In genomic region chr11:63896071-63896470, GRCh38 we compare ENCODE assay signal across 21 cellular contexts. TPM values are rescaled to one million over a fixed set of nuclear protein-coding genes. Genes with fewer than 3 reads are reported as not detected.
A peak's percentile ranks its signal among the peaks of the same experiment; 100 is the strongest.
DNase-seq lines count a peak whose midpoint lies in the region; ATAC-seq, FAIRE-seq and TF ChIP-seq lines count a peak whose summit lies in the region.
"Had no signal": no experiment of that assay in that cellular context is flagged by ENCODE, and none has a peak within 500 bp of the region (broad histone marks: within the 10 kb centered on the region; RNA-seq: fewer than 3 reads in every experiment).

No MANE protein-coding gene starts in this region.

- TF ChIP-seq POLR2A in K562 (conservative IDR thresholded peaks at IDR 0.05): no peak

- H3K4me2 ChIP-seq in K562 (ENCODE audit: insufficient read depth, low read length): no peak overlapping the region
- H3K4me2 ChIP-seq: KMS-11 had no signal

- in situ Hi-C loops in K562 (cut with MboI): no loop called here

- 54% methylated on average over 4 of the region's 4 CpGs for WGBS in K562 (ENCODE audit: insufficient coverage, low coverage, missing lambda C conversion rate)

- H3K36me3 Mint-ChIP-seq in CD4-positive, alpha-beta T cell (ENCODE audit: low read depth): peaks cover 89% of the 10 kb centered on the region
- H3K36me3 Mint-ChIP-seq in naive thymus-derived CD4-positive, alpha-beta T cell: peaks cover 18 to 52% (median 25%) of the 10 kb centered on the region in 5 donors
- H3K36me3 Mint-ChIP-seq in HFFc6 (ENCODE audit: low read depth): peaks cover 31% of the 10 kb centered on the region

- H3K27ac ChIP-seq in CD4-positive, alpha-beta T cell (ENCODE audit: low read depth, low read length): no peak overlapping the region
- H3K27ac ChIP-seq in K562 (ENCODE audit: extremely low read depth, low read depth, low read length): no peak overlapping the region
- no peak overlapping the region for H3K27ac ChIP-seq in naive thymus-derived CD4-positive, alpha-beta T cell (ENCODE audit: low read depth, low read length)
- H3K27ac ChIP-seq: esophagus squamous epithelium, KMS-11, right lobe of liver, uterus had no signal

- peak overlapping the region; percentile 11 for H3K4me3 Mint-ChIP-seq in CD4-positive, alpha-beta T cell
- peak overlapping the region in 1 of 10 donors; percentile 16 for H3K4me3 Mint-ChIP-seq in naive thymus-derived CD4-positive, alpha-beta T cell
- no peak overlapping the region for H3K4me3 Mint-ChIP-seq in HFFc6
- H3K4me3 Mint-ChIP-seq: activated CD4-positive, alpha-beta memory T cell treated with anti-CD3 and anti-CD28 coated beads, Interleukin-2, amount 10 ng/mL, durations not matched to agents 7 days and 5 days; activated naive CD8-positive, alpha-beta T cell treated with anti-CD3 and anti-CD28 coated beads, Interleukin-2, amount 10 ng/mL, durations not matched to agents 7 days and 5 days; activated T-cell treated with anti-CD3 and anti-CD28 coated beads, Interleukin-2, amount 50 U/mL, for 24 hours had no signal

- H4K20me1 ChIP-seq in K562 (replicated peaks; ENCODE audit: control insufficient read depth, insufficient read depth, low read length): peaks cover 12% of the 10 kb centered on the region

- H2AFZ ChIP-seq in K562 (ENCODE audit: low read depth, low read length): no peak overlapping the region

- no peak for FAIRE-seq in K562 (lab: Jason Lieb, UNC)

- no TSS peak for BruUV-seq in K562 (replicated peaks; lab: Mats Ljungman, UMichigan)

- CTCF ChIA-PET in CD4-positive, alpha-beta T cell (lab: Charles Lee): no interaction called here
- CTCF ChIA-PET in K562 (lab: Yijun Ruan, JAX; ENCODE audit: low intra/inter-chr PET ratio): no interaction called here
- CTCF ChIA-PET in naive thymus-derived CD4-positive, alpha-beta T cell (lab: Charles Lee): interaction anchor here (0.6 to 0.7 kb wide), 2 partner anchors 11 to 19 kb away, joined by 3 to 5 read pairs; no protein-coding TSS in a partner anchor

- H3K27me3 ChIP-seq in CD4-positive, alpha-beta T cell (ENCODE audit: control insufficient read depth, insufficient read depth, low read length): no peaks in the 10 kb centered on the region
- H3K27me3 ChIP-seq in K562 (ENCODE audit: control insufficient read depth in 2 of 2, insufficient read depth in 2 of 2, low read length in 2 of 2): no peaks in the 10 kb centered on the region
- no peaks in the 10 kb centered on the region for H3K27me3 ChIP-seq in naive thymus-derived CD4-positive, alpha-beta T cell (ENCODE audit: control insufficient read depth in 2 of 2, insufficient read depth in 2 of 2, low read length in 2 of 2)
- H3K27me3 ChIP-seq: esophagus squamous epithelium, right lobe of liver, uterus had no signal

- peak overlapping the region; percentile 72 for H3K27ac Mint-ChIP-seq in CD4-positive, alpha-beta T cell
- peak overlapping the region in 7 of 9 donors; percentile 19 to 87 (median 69) for H3K27ac Mint-ChIP-seq in naive thymus-derived CD4-positive, alpha-beta T cell
- H3K27ac Mint-ChIP-seq in HFFc6: no peak overlapping the region
- H3K27ac Mint-ChIP-seq: activated CD4-positive, alpha-beta memory T cell treated with anti-CD3 and anti-CD28 coated beads, Interleukin-2, amount 10 ng/mL, durations not matched to agents 7 days and 5 days; activated naive CD8-positive, alpha-beta T cell treated with anti-CD3 and anti-CD28 coated beads, Interleukin-2, amount 10 ng/mL, durations not matched to agents 7 days and 5 days; activated T-cell treated with anti-CD3 and anti-CD28 coated beads, Interleukin-2, amount 50 U/mL, for 24 hours had no signal

- no peaks in the 10 kb centered on the region for H3K9me3 Mint-ChIP-seq in CD4-positive, alpha-beta T cell
- no peaks in the 10 kb centered on the region for H3K9me3 Mint-ChIP-seq in naive thymus-derived CD4-positive, alpha-beta T cell
- H3K9me3 Mint-ChIP-seq in HFFc6: no peaks in the 10 kb centered on the region
- H3K9me3 Mint-ChIP-seq: activated CD4-positive, alpha-beta memory T cell treated with anti-CD3 and anti-CD28 coated beads, Interleukin-2, amount 10 ng/mL, durations not matched to agents 7 days and 5 days; activated naive CD8-positive, alpha-beta T cell treated with anti-CD3 and anti-CD28 coated beads, Interleukin-2, amount 10 ng/mL, durations not matched to agents 7 days and 5 days; activated T-cell treated with anti-CD3 and anti-CD28 coated beads, Interleukin-2, amount 50 U/mL, for 24 hours had no signal

- POLR2A ChIA-PET in CD4-positive, alpha-beta T cell (lab: Charles Lee): interaction anchor here (0.7 to 2.1 kb wide), 2 partner anchors 13 to 57 kb away, joined by 4 to 6 read pairs; partner anchors contain the start of gene MARK2
- POLR2A ChIA-PET in K562 (lab: Yijun Ruan, JAX): no interaction called here
- POLR2A ChIA-PET in naive thymus-derived CD4-positive, alpha-beta T cell (lab: Charles Lee): interaction anchor here (0.7 kb wide), 1 partner anchor 48 kb away, joined by 3 read pairs; no protein-coding TSS in a partner anchor

- H3K36me3 ChIP-seq in K562 (ENCODE audit: control insufficient read depth, insufficient read depth, low read length): peaks cover 80% of the 10 kb centered on the region
- H3K36me3 ChIP-seq in naive thymus-derived CD4-positive, alpha-beta T cell (ENCODE audit: control insufficient read depth in 2 of 3, insufficient read depth in 3 of 3, low read length in 3 of 3): peaks cover 37 to 64% (median 49%) of the 10 kb centered on the region in 3 experiments
- H3K36me3 ChIP-seq: uterus had no signal

- no peak for TF ChIP-seq RAD21 in K562 (CRISPR knock-in tag; conservative IDR thresholded peaks at IDR 0.05 in 1 of 2, IDR thresholded peaks at IDR 0.05 in 1 of 2)

- H3K27me3 Mint-ChIP-seq in CD4-positive, alpha-beta T cell: no peaks in the 10 kb centered on the region
- H3K27me3 Mint-ChIP-seq in naive thymus-derived CD4-positive, alpha-beta T cell: no peaks in the 10 kb centered on the region
- H3K27me3 Mint-ChIP-seq in HFFc6 (ENCODE audit: insufficient read depth): peaks cover 5% of the 10 kb centered on the region
- H3K27me3 Mint-ChIP-seq: activated CD4-positive, alpha-beta memory T cell treated with anti-CD3 and anti-CD28 coated beads, Interleukin-2, amount 10 ng/mL, durations not matched to agents 7 days and 5 days; activated naive CD8-positive, alpha-beta T cell treated with anti-CD3 and anti-CD28 coated beads, Interleukin-2, amount 10 ng/mL, durations not matched to agents 7 days and 5 days; activated T-cell treated with anti-CD3 and anti-CD28 coated beads, Interleukin-2, amount 50 U/mL, for 24 hours had no signal

- no peak for ATAC-seq in CD4-positive, alpha-beta T cell (ENCODE audit: poor library complexity)
- ATAC-seq in K562: no peak
- no peak for ATAC-seq in naive thymus-derived CD4-positive, alpha-beta T cell
- ATAC-seq in SK-N-SH treated with all-trans-retinoic acid at 6 μM for 48 hours: no peak
- ATAC-seq: left cardiac atrium, right lobe of liver had no signal

- no peak for TF ChIP-seq CTCF in CD4-positive, alpha-beta T cell (IDR thresholded peaks at IDR 0.05)
- TF ChIP-seq CTCF in K562 (IDR thresholded peaks at IDR 0.05 in 2 of 3, conservative IDR thresholded peaks at IDR 0.05 in 1 of 3; ENCODE audit: insufficient read depth in 2 of 3, low read depth in 1 of 3, low read length in 3 of 3) (no peak), HFFc6 (IDR thresholded peaks at IDR 0.05) (no peak)

- TF ChIP-seq EP300 in K562 (IDR thresholded peaks at IDR 0.05; ENCODE audit: low read length): no peak

- DNase-seq in CD4-positive, alpha-beta T cell: no peak
- DNase-seq in DMS79 treated with DMSO at 0.1 percent for 48 hours (lab: John Stamatoyannopoulos, UW) (peak; percentile 90), K562 (ENCODE audit: extremely low read depth in 1 of 4, low spot score in 3 of 4) (peak in 1 of 4 experiments; percentile 40), cardiac septum (ENCODE audit: low spot score) (no peak), HFFc6 (no peak), HCEC 1CT (no peak)
- no peak for DNase-seq in naive thymus-derived CD4-positive, alpha-beta T cell
- DNase-seq: activated CD4-positive, alpha-beta memory T cell treated with anti-CD3 and anti-CD28 coated beads, Interleukin-2, amount 10 ng/mL, durations not matched to agents 7 days and 5 days; activated naive CD8-positive, alpha-beta T cell treated with anti-CD3 and anti-CD28 coated beads, Interleukin-2, amount 10 ng/mL, durations not matched to agents 7 days and 5 days; activated T-cell treated with anti-CD3 and anti-CD28 coated beads, Interleukin-2, amount 50 U/mL, for 24 hours; effector CD4-positive, alpha-beta T cell; esophagus squamous epithelium; left cardiac atrium; NCI-H1092 treated with DMSO at 0.1 percent for 48 hours; NCI-H446; occipital lobe; right lobe of liver; uterus had no signal

- H3K4me1 Mint-ChIP-seq in CD4-positive, alpha-beta T cell (ENCODE audit: low read depth): peaks cover 50% of the 10 kb centered on the region
- H3K4me1 Mint-ChIP-seq in naive thymus-derived CD4-positive, alpha-beta T cell: peaks cover 23 to 52% (median 44%) of the 10 kb centered on the region in 7 donors
- no peaks in the 10 kb centered on the region for H3K4me1 Mint-ChIP-seq in HFFc6 (ENCODE audit: low read depth)

- H3K9me1 ChIP-seq in K562 (ENCODE audit: control insufficient read depth, insufficient read depth, low read length): peaks cover 9% of the 10 kb centered on the region

- peaks cover 3% of the 10 kb centered on the region in 2 experiments; a peak in 2 of 5 replicates for H3K4me1 ChIP-seq in K562 (replicated peaks in 1 of 2; ENCODE audit: control insufficient read depth in 2 of 2, insufficient read depth in 2 of 2, low read length in 2 of 2)
- peaks cover 20% of the 10 kb centered on the region in 2 donors for H3K4me1 ChIP-seq in naive thymus-derived CD4-positive, alpha-beta T cell (ENCODE audit: control insufficient read depth in 2 of 2, insufficient read depth in 2 of 2, low read length in 2 of 2)
- H3K4me1 ChIP-seq: right lobe of liver, uterus had no signal

- peaks cover 32% of the 10 kb centered on the region for H3K79me2 ChIP-seq in K562 (ENCODE audit: control insufficient read depth, insufficient read depth, low read length)

- intact Hi-C loops in CD4-positive, alpha-beta T cell (cut with DNase I, micrococcal nuclease): no loop called here
- intact Hi-C loops in K562 (cut with micrococcal nuclease): no loop called here
- intact Hi-C loops in naive thymus-derived CD4-positive, alpha-beta T cell (cut with micrococcal nuclease): no loop called here
- intact Hi-C loops in cardiac septum (cut with DNase I): no loop called here

- H3K9ac ChIP-seq in K562 (ENCODE audit: insufficient read depth in 1 of 2, low read depth in 2 of 2, low read length in 2 of 2): no peak overlapping the region
- H3K9ac ChIP-seq: KMS-11 had no signal

- H3K4me3 ChIP-seq in K562: no peak overlapping the region
- H3K4me3 ChIP-seq in naive thymus-derived CD4-positive, alpha-beta T cell (ENCODE audit: low read length): no peak overlapping the region
- H3K4me3 ChIP-seq: esophagus squamous epithelium, right lobe of liver, uterus had no signal

- H3K9me3 ChIP-seq in CD4-positive, alpha-beta T cell (ENCODE audit: control insufficient read depth, low read length): no peaks in the 10 kb centered on the region
- H3K9me3 ChIP-seq in K562 (replicated peaks; ENCODE audit: control insufficient read depth, insufficient read depth, low read depth, low read length): no peaks in the 10 kb centered on the region
- no peaks in the 10 kb centered on the region for H3K9me3 ChIP-seq in naive thymus-derived CD4-positive, alpha-beta T cell (ENCODE audit: control insufficient read depth in 2 of 3, low read length in 3 of 3)
- H3K9me3 ChIP-seq: esophagus squamous epithelium, right lobe of liver, uterus had no signal

RNA-seq across cellular contexts. Expression of gene RCOR2, which starts 20.9 kb away (rescaled TPM):
- not detected for total RNA-seq in CD4-positive, alpha-beta T cell
- total RNA-seq in K562 (2011; cell fraction: chromatin; rRNA removed; ENCODE audit: low replicate concordance): 3.6 and 8.3 TPM in 2 replicates
- 7.8 and 8.3 TPM in 2 replicates for total RNA-seq in K562 (2011; cell fraction: nucleolus; rRNA removed)
- total RNA-seq in K562 (2011; cell fraction: nucleoplasm; rRNA removed): 2.8 and 3.3 TPM in 2 replicates
- total RNA-seq in K562 (2014; rRNA removed) (3.6 and 3.7 TPM in 2 replicates), K562 (2014; rRNA removed; fragmentation: Illumina TruSeq; extraction: Trizol) (0.83 and 1.4 TPM in 2 replicates), K562 (2015; rRNA removed; fragmentation: Illumina TruSeq; extraction: Trizol) (2.2 and 2.4 TPM in 2 replicates), K562 (2021) (5.3 and 6.5 TPM in 2 replicates), cardiac septum (4.8 TPM)
- polyA plus RNA-seq in K562 (2011; rRNA removed) (2.0 and 4.0 TPM in 2 replicates), K562 (2014; fragmentation: Illumina TruSeq; extraction: Trizol) (2.6 and 3.4 TPM in 2 replicates), K562 (2014; fragmentation: Nextera tagmentation; extraction: Ambion mirVana) (under 1 TPM in 1 of 2 experiments, not detected in 1; 0.04 TPM), K562 (2014; rRNA removed) (2.8 and 4.2 TPM in 2 replicates)
- polyA plus RNA-seq in K562 (2011; cell fraction: cytosol; rRNA removed): 1.9 and 2.8 TPM in 2 replicates
- 8.3 and 8.7 TPM in 2 replicates for polyA plus RNA-seq in K562 (2011; cell fraction: nucleus; rRNA removed)
- polyA plus RNA-seq in K562 (2012): 2.8 and 3.3 TPM in 2 replicates
- 1.6 and 2.9 TPM in 2 replicates for polyA minus RNA-seq in K562 (2011; rRNA and poly(A)+ RNA removed)
- polyA minus RNA-seq in K562 (2011; cell fraction: cytosol; rRNA and poly(A)+ RNA removed): 2.0 and 4.6 TPM in 2 replicates
- 1.9 and 2.6 TPM in 2 replicates for polyA minus RNA-seq in K562 (2011; cell fraction: nucleus; rRNA and poly(A)+ RNA removed)
- under 1 TPM in 1 of 5 experiments, not detected in 4; 0.07 TPM for total RNA-seq in naive thymus-derived CD4-positive, alpha-beta T cell
- not detected for polyA plus RNA-seq in naive thymus-derived CD4-positive, alpha-beta T cell
- total RNA-seq in HFFc6 (2021; fragmentation: NEBNext Ultra II Directional; extraction: Animal tissue kit (Norgen Biotek cat#: 25700)): under 1 TPM; 0.34 to 0.72 (median 0.41) TPM
- total RNA-seq: activated CD4-positive, alpha-beta memory T cell treated with anti-CD3 and anti-CD28 coated beads, Interleukin-2, amount 10 ng/mL, durations not matched to agents 7 days and 5 days; mononuclear cell had no signal

RNA-seq across cellular contexts. Expression of gene NAA40, which starts 42.7 kb away (rescaled TPM):
- 10 to 100 TPM; 11.8 to 14.0 TPM for total RNA-seq in CD4-positive, alpha-beta T cell
- 108 and 212 TPM in 2 replicates for total RNA-seq in K562 (2011; cell fraction: chromatin; rRNA removed; ENCODE audit: low replicate concordance)
- total RNA-seq in K562 (2011; cell fraction: nucleolus; rRNA removed): 99.7 and 104 TPM in 2 replicates
- 94.1 and 96.0 TPM in 2 replicates for total RNA-seq in K562 (2011; cell fraction: nucleoplasm; rRNA removed)
- total RNA-seq in K562 (2014; rRNA removed): 14.7 and 20.1 TPM in 2 replicates
- 21.2 and 23.1 TPM in 2 replicates for total RNA-seq in K562 (2014; rRNA removed; fragmentation: Illumina TruSeq; extraction: Trizol)
- total RNA-seq in K562 (2015; rRNA removed; fragmentation: Illumina TruSeq; extraction: Trizol): 26.6 and 27.4 TPM in 2 replicates
- total RNA-seq in K562 (2021): 33.5 and 35.8 TPM in 2 replicates
- polyA plus RNA-seq in K562 (2011; rRNA removed): 23.1 and 26.0 TPM in 2 replicates
- polyA plus RNA-seq in K562 (2011; cell fraction: cytosol; rRNA removed): 19.7 and 21.3 TPM in 2 replicates
- 54.7 and 72.6 TPM in 2 replicates for polyA plus RNA-seq in K562 (2011; cell fraction: nucleus; rRNA removed)
- polyA plus RNA-seq in K562 (2012): 21.4 and 22.6 TPM in 2 replicates
- 38.7 and 39.0 TPM in 2 replicates for polyA plus RNA-seq in K562 (2014; fragmentation: Illumina TruSeq; extraction: Trizol)
- 10 to 100 TPM in 1 of 2 experiments, 1 to 10 TPM in 1; 6.2 to 11.0 TPM for polyA plus RNA-seq in K562 (2014; fragmentation: Nextera tagmentation; extraction: Ambion mirVana)
- polyA plus RNA-seq in K562 (2014; rRNA removed): 35.1 and 35.5 TPM in 2 replicates
- polyA minus RNA-seq in K562 (2011; rRNA and poly(A)+ RNA removed): 15.7 and 16.2 TPM in 2 replicates
- polyA minus RNA-seq in K562 (2011; cell fraction: cytosol; rRNA and poly(A)+ RNA removed): 7.6 and 10.0 TPM in 2 replicates
- polyA minus RNA-seq in K562 (2011; cell fraction: nucleus; rRNA and poly(A)+ RNA removed): 16.0 and 23.3 TPM in 2 replicates
- total RNA-seq in naive thymus-derived CD4-positive, alpha-beta T cell: 10 to 100 TPM; 21.0 to 39.8 (median 24.8) TPM
- polyA plus RNA-seq in naive thymus-derived CD4-positive, alpha-beta T cell: 10 to 100 TPM in 1 of 2 donors, 1 to 10 TPM in 1; 5.1 to 10.3 TPM
- total RNA-seq in cardiac septum: 19.2 TPM
- 10 to 100 TPM; 15.7 to 19.3 (median 17.6) TPM for total RNA-seq in HFFc6 (2021; fragmentation: NEBNext Ultra II Directional; extraction: Animal tissue kit (Norgen Biotek cat#: 25700))

RNA-seq across cellular contexts. Expression of gene MARK2, which starts 57.2 kb away (rescaled TPM):
- 10 to 100 TPM; 18.4 to 21.0 TPM for total RNA-seq in CD4-positive, alpha-beta T cell
- 57.5 and 86.5 TPM in 2 replicates for total RNA-seq in K562 (2011; cell fraction: chromatin; rRNA removed; ENCODE audit: low replicate concordance)
- 42.0 and 48.9 TPM in 2 replicates for total RNA-seq in K562 (2011; cell fraction: nucleolus; rRNA removed)
- 51.4 and 63.0 TPM in 2 replicates for total RNA-seq in K562 (2011; cell fraction: nucleoplasm; rRNA removed)
- total RNA-seq in K562 (2014; rRNA removed): 17.8 and 25.4 TPM in 2 replicates
- total RNA-seq in K562 (2014; rRNA removed; fragmentation: Illumina TruSeq; extraction: Trizol): 12.1 and 13.8 TPM in 2 replicates
- 15.1 and 17.4 TPM in 2 replicates for total RNA-seq in K562 (2015; rRNA removed; fragmentation: Illumina TruSeq; extraction: Trizol)
- 36.3 and 43.5 TPM in 2 replicates for total RNA-seq in K562 (2021)
- 13.8 and 18.5 TPM in 2 replicates for polyA plus RNA-seq in K562 (2011; rRNA removed)
- 13.0 and 20.1 TPM in 2 replicates for polyA plus RNA-seq in K562 (2011; cell fraction: cytosol; rRNA removed)
- 19.9 and 32.0 TPM in 2 replicates for polyA plus RNA-seq in K562 (2011; cell fraction: nucleus; rRNA removed)
- polyA plus RNA-seq in K562 (2012): 22.5 and 23.3 TPM in 2 replicates
- 25.4 and 27.5 TPM in 2 replicates for polyA plus RNA-seq in K562 (2014; fragmentation: Illumina TruSeq; extraction: Trizol)
- under 1 TPM; 0.32 to 0.45 TPM for polyA plus RNA-seq in K562 (2014; fragmentation: Nextera tagmentation; extraction: Ambion mirVana)
- polyA plus RNA-seq in K562 (2014; rRNA removed): 20.9 and 23.0 TPM in 2 replicates
- polyA minus RNA-seq in K562 (2011; rRNA and poly(A)+ RNA removed): 18.7 and 19.8 TPM in 2 replicates
- polyA minus RNA-seq in K562 (2011; cell fraction: cytosol; rRNA and poly(A)+ RNA removed): 24.5 TPM in 2 replicates
- polyA minus RNA-seq in K562 (2011; cell fraction: nucleus; rRNA and poly(A)+ RNA removed): 13.2 and 17.1 TPM in 2 replicates
- 10 to 100 TPM; 42.3 to 69.1 (median 56.8) TPM for total RNA-seq in naive thymus-derived CD4-positive, alpha-beta T cell
- polyA plus RNA-seq in naive thymus-derived CD4-positive, alpha-beta T cell: 10 to 100 TPM; 29.4 to 64.5 TPM
- total RNA-seq in cardiac septum: 32.4 TPM
- 10 to 100 TPM; 26.4 to 29.9 (median 27.9) TPM for total RNA-seq in HFFc6 (2021; fragmentation: NEBNext Ultra II Directional; extraction: Animal tissue kit (Norgen Biotek cat#: 25700))
